In the genomic region with DNA sequence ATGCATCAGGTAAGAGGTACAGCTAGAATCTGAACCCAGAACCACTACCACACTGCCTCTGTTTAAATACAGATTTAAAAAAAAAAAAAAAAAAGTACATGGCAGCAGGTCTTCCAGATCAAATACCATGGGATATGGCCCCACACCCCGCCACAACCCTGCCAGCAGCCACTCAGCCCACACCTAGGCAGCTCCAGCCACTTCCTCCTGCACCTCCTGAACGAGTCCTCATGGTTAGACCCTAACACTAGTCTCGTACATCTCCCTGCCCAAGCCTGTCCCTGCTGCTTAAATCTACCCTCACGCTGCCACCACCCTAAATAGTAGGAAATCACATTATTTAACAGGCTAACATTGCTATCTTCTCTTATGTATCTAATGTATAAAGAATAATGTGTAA, we compare ENCODE assay signal across 24 cellular contexts. TPM values are rescaled to one million over a fixed set of nuclear protein-coding genes. Genes with fewer than 3 reads are reported as not detected.
DNase-seq lines count a peak whose midpoint lies in the region; ATAC-seq and TF ChIP-seq lines count a peak whose summit lies in the region.
"Had no signal": no experiment of that assay in that cellular context is flagged by ENCODE, and none has a peak within 500 bp of the region (broad histone marks: within the 10 kb centered on the region; RNA-seq: fewer than 3 reads in every experiment).

No MANE protein-coding gene starts in this region.

- no peak overlapping the region for H2AFZ ChIP-seq in Karpas-422 (ENCODE audit: low read length)

- no peaks in the 10 kb centered on the region for H3K9me3 ChIP-seq in BLaER1 treated with 17β-estradiol and CSF1 and Interleukin-3, amounts not matched to agents 10 nM and 100 nM (replicated peaks in 1 of 11)
- no peaks in the 10 kb centered on the region for H3K9me3 ChIP-seq in Karpas-422 (ENCODE audit: low read length)
- no peaks in the 10 kb centered on the region for H3K9me3 ChIP-seq in naive thymus-derived CD4-positive, alpha-beta T cell (ENCODE audit: control insufficient read depth in 2 of 3, low read length in 3 of 3)
- H3K9me3 ChIP-seq in BE2C = no peaks in the 10 kb centered on the region
- H3K9me3 ChIP-seq: sigmoid colon, upper lobe of left lung had no signal

- no peak overlapping the region for H3K4me3 ChIP-seq in BLaER1 treated with 17β-estradiol and CSF1 and Interleukin-3, amounts not matched to agents 10 nM and 100 nM
- H3K4me3 ChIP-seq in Karpas-422 (ENCODE audit: low read length) = no peak overlapping the region
- H3K4me3 ChIP-seq in naive thymus-derived CD4-positive, alpha-beta T cell (ENCODE audit: low read length) = no peak overlapping the region
- H3K4me3 ChIP-seq in BE2C (ENCODE audit: low read depth, low read length) = no peak overlapping the region
- H3K4me3 ChIP-seq: sigmoid colon, upper lobe of left lung had no signal

- H3K79me2 ChIP-seq in Karpas-422 (ENCODE audit: low read length) = peaks cover 99% of the 10 kb centered on the region

- CTCF ChIA-PET in naive thymus-derived CD4-positive, alpha-beta T cell (lab: Charles Lee) = no interaction called here

- no peaks in the 10 kb centered on the region for H3K27me3 Mint-ChIP-seq in naive thymus-derived CD4-positive, alpha-beta T cell

- no peaks in the 10 kb centered on the region for H3K27me3 ChIP-seq in BLaER1 treated with 17β-estradiol and CSF1 and Interleukin-3, amounts not matched to agents 10 nM and 100 nM
- H3K27me3 ChIP-seq in Karpas-422 (ENCODE audit: low read length) = no peaks in the 10 kb centered on the region
- no peaks in the 10 kb centered on the region for H3K27me3 ChIP-seq in naive thymus-derived CD4-positive, alpha-beta T cell (ENCODE audit: control insufficient read depth in 2 of 2, insufficient read depth in 2 of 2, low read length in 2 of 2)
- no peaks in the 10 kb centered on the region for H3K27me3 ChIP-seq in BE2C
- H3K27me3 ChIP-seq: foreskin keratinocyte, sigmoid colon, upper lobe of left lung had no signal

- no peak for ATAC-seq in naive thymus-derived CD4-positive, alpha-beta T cell
- ATAC-seq in GM21515 (IDR thresholded peaks at IDR 0.05; ENCODE audit: unreplicated experiment) = no peak
- no peak for ATAC-seq in HG03039 (IDR thresholded peaks at IDR 0.05; ENCODE audit: unreplicated experiment)
- ATAC-seq: esophagus mucosa, foreskin keratinocyte, PC-3 had no signal

- peaks cover 16 to 83% (median 46%) of the 10 kb centered on the region in 7 donors for H3K4me1 Mint-ChIP-seq in naive thymus-derived CD4-positive, alpha-beta T cell

- peaks cover 17 to 43% (median 37%) of the 10 kb centered on the region in 10 experiments for H3K4me1 ChIP-seq in BLaER1 treated with 17β-estradiol and CSF1 and Interleukin-3, amounts not matched to agents 10 nM and 100 nM
- H3K4me1 ChIP-seq in Karpas-422 (ENCODE audit: low read length) = peaks cover 93% of the 10 kb centered on the region
- H3K4me1 ChIP-seq in naive thymus-derived CD4-positive, alpha-beta T cell (ENCODE audit: control insufficient read depth in 2 of 2, insufficient read depth in 2 of 2, low read length in 2 of 2) = peaks cover 3 to 10% of the 10 kb centered on the region in 2 donors
- H3K4me1 ChIP-seq in BE2C = peaks cover 2% of the 10 kb centered on the region

- peaks cover 92 to 100% (median 99%) of the 10 kb centered on the region in 11 experiments for H4K20me1 ChIP-seq in BLaER1 treated with 17β-estradiol and CSF1 and Interleukin-3, amounts not matched to agents 10 nM and 100 nM
- H4K20me1 ChIP-seq in Karpas-422 (ENCODE audit: insufficient read depth, low read depth, low read length) = peaks cover 57% of the 10 kb centered on the region

- TF ChIP-seq CTCF in BE2C (IDR thresholded peaks at IDR 0.05; ENCODE audit: low read depth, low read length) = no peak

- H3K9me3 Mint-ChIP-seq in naive thymus-derived CD4-positive, alpha-beta T cell = no peaks in the 10 kb centered on the region
- H3K9me3 Mint-ChIP-seq: mesothelial cell of epicardium had no signal

- H3K4me3 Mint-ChIP-seq in naive thymus-derived CD4-positive, alpha-beta T cell = peak overlapping the region in 3 of 10 donors; percentile 24 to 28 (median 24)
- H3K4me3 Mint-ChIP-seq: mesothelial cell of epicardium had no signal

- POLR2A ChIA-PET in naive thymus-derived CD4-positive, alpha-beta T cell (lab: Charles Lee) = interaction anchor here (0.6 to 0.9 kb wide), 2 partner anchors 13 to 14 kb away, joined by 3 read pairs; a partner anchor contains a TSS

- H3K9me2 ChIP-seq in Karpas-422 (replicated peaks; ENCODE audit: insufficient read depth, low read length) = no peaks in the 10 kb centered on the region

- H3K4me2 ChIP-seq in BLaER1 treated with 17β-estradiol and CSF1 and Interleukin-3, amounts not matched to agents 10 nM and 100 nM = peak overlapping the region in 8 of 11 experiments; percentile 1 to 42 (median 21); a peak in 4 of 22 replicates
- H3K4me2 ChIP-seq in Karpas-422 (ENCODE audit: low read depth, low read length, poor library complexity, severe bottlenecking) = peak overlapping the region; percentile 12

- H3K27ac ChIP-seq in BLaER1 treated with 17β-estradiol and CSF1 and Interleukin-3, amounts not matched to agents 10 nM and 100 nM = no peak overlapping the region
- H3K27ac ChIP-seq in Karpas-422 (ENCODE audit: low read length) = peak overlapping the region; percentile 33; the same call in 1 of the 2 replicates
- no peak overlapping the region for H3K27ac ChIP-seq in naive thymus-derived CD4-positive, alpha-beta T cell (ENCODE audit: low read depth, low read length)
- H3K27ac ChIP-seq: foreskin keratinocyte, upper lobe of left lung had no signal

- DNase-seq in SHP77 treated with DMSO at 0.1 percent for 48 hours (lab: John Stamatoyannopoulos, UW) = peak; percentile 32
- DNase-seq in SHP77 (lab: John Stamatoyannopoulos, UW) = no peak
- DNase-seq in Karpas-422 = no peak
- no peak for DNase-seq in naive thymus-derived CD4-positive, alpha-beta T cell
- no peak for DNase-seq in BE2C
- DNase-seq: activated CD4-positive, alpha-beta T cell treated with anti-CD3 and anti-CD28 coated beads, Interleukin-2, amount 50 U/mL, for 48 hours; activated gamma-delta T cell treated with Interleukin-2 at 50 U/mL for 16 hours; AML-193; amniotic stem cell; COR-L47; cortex of kidney; DND-41; foreskin keratinocyte; left cardiac atrium; NCI-H2081 treated with DMSO at 0.1 percent for 48 hours; PC-3; SIG-M5; sigmoid colon had no signal

- peaks cover 0 to 16% (median 5%) of the 10 kb centered on the region in 5 donors for H3K36me3 Mint-ChIP-seq in naive thymus-derived CD4-positive, alpha-beta T cell
- H3K36me3 Mint-ChIP-seq: mesothelial cell of epicardium had no signal

- peaks cover 35 to 50% (median 42%) of the 10 kb centered on the region in 11 experiments for H3K36me3 ChIP-seq in BLaER1 treated with 17β-estradiol and CSF1 and Interleukin-3, amounts not matched to agents 10 nM and 100 nM
- H3K36me3 ChIP-seq in Karpas-422 (ENCODE audit: insufficient read depth, low read length) (peaks cover 8% of the 10 kb centered on the region; the same call in 1 of the 2 replicates), BE2C (peaks cover 22% of the 10 kb centered on the region)
- H3K36me3 ChIP-seq in naive thymus-derived CD4-positive, alpha-beta T cell (ENCODE audit: control insufficient read depth in 2 of 3, insufficient read depth in 3 of 3, low read length in 3 of 3) = peaks cover 0 to 22% (median 10%) of the 10 kb centered on the region in 3 experiments

- intact Hi-C loops in naive thymus-derived CD4-positive, alpha-beta T cell (cut with micrococcal nuclease) = no loop called here

- H3K9ac ChIP-seq in BLaER1 treated with 17β-estradiol and CSF1 and Interleukin-3, amounts not matched to agents 10 nM and 100 nM = no peak overlapping the region
- no peak overlapping the region; the same call in 1 of the 2 replicates for H3K9ac ChIP-seq in Karpas-422 (ENCODE audit: low read length)

- H3K27ac Mint-ChIP-seq in naive thymus-derived CD4-positive, alpha-beta T cell = peak overlapping the region in 5 of 9 donors; percentile 3 to 51 (median 14)

RNA-seq across cellular contexts. Expression of a gene that starts 12.6 kb away (rescaled TPM):
- 72.3 and 90.3 TPM in 2 replicates for total RNA-seq in Karpas-422 (2014; rRNA removed; shearing (Covaris generic); ENCODE audit: low replicate concordance)
- total RNA-seq in naive thymus-derived CD4-positive, alpha-beta T cell = 10 to 100 TPM; 42.7 to 59.4 (median 53.5) TPM
- polyA plus RNA-seq in naive thymus-derived CD4-positive, alpha-beta T cell = 10 to 100 TPM; 32.2 to 47.4 TPM
- 46.4 TPM for polyA plus RNA-seq in BE2C (2012; ENCODE audit: insufficient read depth, insufficient read length, low read depth)

RNA-seq across cellular contexts. Expression of a gene that starts 13.1 kb away (rescaled TPM):
- 46.1 and 69.4 TPM in 2 replicates for total RNA-seq in Karpas-422 (2014; rRNA removed; shearing (Covaris generic); ENCODE audit: low replicate concordance)
- total RNA-seq in naive thymus-derived CD4-positive, alpha-beta T cell = 100 to 1,000 TPM in 2 of 5 experiments, 10 to 100 TPM in 3; 68.4 to 139 (median 81.9) TPM
- polyA plus RNA-seq in naive thymus-derived CD4-positive, alpha-beta T cell = 10 to 100 TPM; 16.5 to 19.8 TPM
- 59.7 TPM for polyA plus RNA-seq in BE2C (2012; ENCODE audit: insufficient read depth, insufficient read length, low read depth)
